In the genomic region with DNA sequence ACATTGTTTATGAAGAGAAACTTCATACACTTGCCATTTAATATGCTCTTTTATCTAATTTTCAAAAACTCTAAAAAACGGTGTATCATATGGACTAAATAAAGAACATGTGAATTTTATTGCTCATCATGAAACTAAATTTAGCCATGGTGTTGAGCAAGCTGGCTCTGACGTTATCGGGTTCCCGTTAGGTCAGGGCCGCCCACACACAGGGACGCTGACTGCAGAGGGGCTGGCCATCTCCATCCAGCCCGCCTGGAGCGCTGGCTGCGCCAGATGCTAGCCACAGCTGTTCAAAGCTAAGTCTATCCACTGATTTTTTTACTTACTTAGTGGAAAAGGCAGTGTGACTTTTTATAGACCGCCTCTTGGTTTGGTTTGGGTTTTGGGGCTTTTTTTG, we compare ENCODE assay signal across 11 cellular contexts. TPM values are rescaled to one million over a fixed set of nuclear protein-coding genes. Genes with fewer than 3 reads are reported as not detected.
A peak's percentile ranks its signal among the peaks of the same experiment; 100 is the strongest.
DNase-seq lines count a peak whose midpoint lies in the region; ATAC-seq, FAIRE-seq and TF ChIP-seq lines count a peak whose summit lies in the region.
"Had no signal": no experiment of that assay in that cellular context is flagged by ENCODE, and none has a peak within 500 bp of the region (broad histone marks: within the 10 kb centered on the region; RNA-seq: fewer than 3 reads in every experiment).

No MANE protein-coding gene starts in this region.

- TF ChIP-seq POLR2A in HepG2 (IDR thresholded peaks at IDR 0.05; ENCODE audit: insufficient read depth in 1 of 2, low read depth in 2 of 2, low read length in 2 of 2) = no peak

- H3K9ac ChIP-seq in liver (ENCODE audit: low read depth in 1 of 2, low read length in 2 of 2) (no peak overlapping the region), HepG2 (ENCODE audit: insufficient read depth, low read depth, low read length) (no peak overlapping the region), mammary epithelial cell (ENCODE audit: insufficient read depth, low read length) (no peak overlapping the region)

- peaks cover 2 to 14% (median 8%) of the 10 kb centered on the region in 4 donors for H3K36me3 ChIP-seq in liver (ENCODE audit: control insufficient read depth in 4 of 4, insufficient read depth in 3 of 4, low read depth in 1 of 4, low read length in 3 of 4)
- H3K36me3 ChIP-seq in HepG2 (replicated peaks in 1 of 2; ENCODE audit: control insufficient read depth in 1 of 2, insufficient read depth in 2 of 2, low read length in 2 of 2) = peaks cover 0 to 3% of the 10 kb centered on the region in 2 experiments; a peak in 2 of 5 replicates
- H3K36me3 ChIP-seq in mammary epithelial cell (ENCODE audit: insufficient read depth, low read length) = peaks cover 5% of the 10 kb centered on the region

- TF ChIP-seq RAD21 in liver (IDR thresholded peaks at IDR 0.05) (no peak), HepG2 (CRISPR knock-in tag; IDR thresholded peaks at IDR 0.05) (no peak)

- dilution Hi-C loops in mammary epithelial cell (cut with HindIII; ENCODE audit: low sequenced_read_pairs) = no loop called here

- in situ Hi-C loops in HepG2 (cut with HindIII; ENCODE audit: extremely low pct_ligation_motif_present, low pct_unique_long_range_greater_than_20kb) = no loop called here
- in situ Hi-C loops in mammary epithelial cell (cut with MboI; ENCODE audit: low sequenced_read_pairs in 2 of 2) = no loop called here

- H3K79me2 ChIP-seq in HepG2 (ENCODE audit: insufficient read depth, low read length) (no peaks in the 10 kb centered on the region), mammary epithelial cell (ENCODE audit: insufficient read depth, low read length) (no peaks in the 10 kb centered on the region)

- H3K27me3 ChIP-seq in liver (ENCODE audit: control insufficient read depth in 4 of 4, insufficient read depth in 4 of 4, low read length in 3 of 4) (no peaks in the 10 kb centered on the region), HepG2 (ENCODE audit: control insufficient read depth in 1 of 2, insufficient read depth in 2 of 2, low read length in 2 of 2) (no peaks in the 10 kb centered on the region), mammary epithelial cell (ENCODE audit: insufficient read depth, low read length) (no peaks in the 10 kb centered on the region)

- H2AFZ ChIP-seq in HepG2 (ENCODE audit: low read length) = no peak overlapping the region
- H2AFZ ChIP-seq in mammary epithelial cell (ENCODE audit: low read depth, low read length) = no peak overlapping the region

- H3K9me3 ChIP-seq in liver (ENCODE audit: control insufficient read depth in 4 of 4, low read length in 3 of 4) (no peaks in the 10 kb centered on the region), HepG2 (ENCODE audit: low read length) (no peaks in the 10 kb centered on the region), mammary epithelial cell (replicated peaks; ENCODE audit: insufficient read depth, low read length) (no peaks in the 10 kb centered on the region)

- CTCF ChIA-PET in HepG2 (lab: Yijun Ruan, JAX; ENCODE audit: low intra/inter-chr PET ratio, low total read pairs) (no interaction called here), mammary epithelial cell (lab: Charles Lee; ENCODE audit: low non-redundant PET) (no interaction called here)

- BruUV-seq in HepG2 (replicated peaks; lab: Mats Ljungman, UMichigan) = no TSS peak
- no TSS peak for BruUV-seq in mammary epithelial cell (replicated peaks; lab: Mats Ljungman, UMichigan)

- TF ChIP-seq EP300 in HepG2 (IDR thresholded peaks at IDR 0.05; ENCODE audit: low read depth in 2 of 2, low read length in 2 of 2) = no peak
- no peak for TF ChIP-seq EP300 in HepG2 (CRISPR knock-in tag; IDR thresholded peaks at IDR 0.05; ENCODE audit: borderline replicate concordance)

- POLR2A ChIA-PET in HepG2 (lab: Yijun Ruan, JAX) = no interaction called here

- H3K4me3 ChIP-seq in liver (ENCODE audit: low read depth in 1 of 3, low read length in 3 of 3) (no peak overlapping the region), HepG2 (replicated peaks in 1 of 3; ENCODE audit: insufficient read depth in 1 of 3, low read depth in 2 of 3, low read length in 3 of 3) (no peak overlapping the region), mammary epithelial cell (replicated peaks in 1 of 3; ENCODE audit: insufficient read depth in 1 of 3, low read depth in 2 of 3, low read length in 3 of 3) (no peak overlapping the region)
- H3K4me3 ChIP-seq: SK-N-MC had no signal

- peak overlapping the region in 1 of 2 donors; percentile 3 for H3K27ac ChIP-seq in liver (ENCODE audit: low read depth in 1 of 2, low read length in 2 of 2)
- H3K27ac ChIP-seq in HepG2 (ENCODE audit: extremely low read length, insufficient read depth, low read length) = no peak overlapping the region
- H3K27ac ChIP-seq in mammary epithelial cell (ENCODE audit: insufficient read depth, low read depth, low read length) = no peak overlapping the region
- H3K27ac ChIP-seq: SK-N-MC had no signal

- H3K4me2 ChIP-seq in HepG2 (ENCODE audit: low read depth, low read length) (no peak overlapping the region), mammary epithelial cell (ENCODE audit: insufficient read depth, low read depth, low read length) (no peak overlapping the region)

- ATAC-seq in HepG2 (no peak), GM19467 (IDR thresholded peaks at IDR 0.05; ENCODE audit: unreplicated experiment) (no peak)

- no peaks in the 10 kb centered on the region for H4K20me1 ChIP-seq in HepG2 (ENCODE audit: insufficient read depth, low read length)
- H4K20me1 ChIP-seq in mammary epithelial cell (ENCODE audit: insufficient read depth, low read length) = no peaks in the 10 kb centered on the region

- WGBS in liver = 51% methylated on average over 10 of the region's 10 CpGs
- 87% methylated on average over 10 of the region's 10 CpGs for WGBS in HepG2 (ENCODE audit: low lambda C conversion rate)
- 35% methylated on average over 10 of the region's 10 CpGs for WGBS in mammary epithelial cell (ENCODE audit: low coverage, missing lambda C conversion rate)

- intact Hi-C loops in HepG2 (cut with micrococcal nuclease; ENCODE audit: unreplicated experiment) (no loop called here), mammary epithelial cell (cut with micrococcal nuclease) (loop anchor here (10.0 kb wide), 1 partner anchor 153 kb away; no protein-coding TSS in a partner anchor)

- TF ChIP-seq CTCF in liver (IDR thresholded peaks at IDR 0.05; ENCODE audit: low read depth, low read length, missing input control) (no peak), HepG2 (CRISPR knock-in tag; IDR thresholded peaks at IDR 0.05) (no peak), mammary epithelial cell (conservative IDR thresholded peaks at IDR 0.05 in 1 of 2, IDR thresholded peaks at IDR 0.05 in 1 of 2; ENCODE audit: extremely low read depth in 1 of 2, insufficient read depth in 1 of 2, low read depth in 1 of 2, low read length in 2 of 2) (no peak)

- DNase-seq in HepG2 (ENCODE audit: low spot score) = no peak
- DNase-seq in mammary epithelial cell = peak; percentile 60
- peak; percentile 41 for DNase-seq in middle frontal gyrus (ENCODE audit: extremely low spot score, low spot score)
- peak; percentile 72 for DNase-seq in ureter (ENCODE audit: low spot score)
- no peak for DNase-seq in activated CD4-positive, CD25-positive, alpha-beta regulatory T cell (lab: John Stamatoyannopoulos, UW)
- no peak for DNase-seq in globus pallidus (ENCODE audit: low spot score)
- DNase-seq: effector memory CD4-positive, alpha-beta T cell; stimulated activated CD4-positive, alpha-beta T cell treated with anti-CD3 and anti-CD28 coated beads, Interleukin-2, amount 100 ng/mL, for 48 hours had no signal

- H3K4me1 ChIP-seq in liver (ENCODE audit: control insufficient read depth in 4 of 4, insufficient read depth in 4 of 4, low read length in 3 of 4) (no peaks in the 10 kb centered on the region), HepG2 (ENCODE audit: insufficient read depth, low read length) (peaks cover 6% of the 10 kb centered on the region), mammary epithelial cell (ENCODE audit: insufficient read depth, low read length) (no peaks in the 10 kb centered on the region)

- FAIRE-seq in HepG2 (lab: Jason Lieb, UNC) = no peak

TF ChIP-seq in liver, 16 proteins besides CTCF, POLR2A, EP300 and RAD21:
- TF ChIP-seq NR2F2 (IDR thresholded peaks at IDR 0.05) (peak; percentile 50), JUND (IDR thresholded peaks at IDR 0.05) (no peak), RXRA (IDR thresholded peaks at IDR 0.05) (peak; percentile 24 to 50), EGR1 (IDR thresholded peaks at IDR 0.05; ENCODE audit: low read depth in 2 of 2) (peak in 1 of 2 donors; percentile 61)

RNA-seq across cellular contexts. Expression of a gene that starts 36.5 kb away (rescaled TPM):
- total RNA-seq in liver = 100 to 1,000 TPM; 112 to 201 TPM
- polyA plus RNA-seq in liver = 10 to 100 TPM; 50.3 to 53.3 TPM
- 239 and 386 TPM in 2 replicates for total RNA-seq in HepG2 (2016; rRNA removed; fragmentation: Illumina TruSeq; extraction: Trizol)
- total RNA-seq in HepG2 (2016; cell fraction: cytosol; rRNA removed; fragmentation: Illumina TruSeq; extraction: Trizol; ENCODE audit: low read depth) = 33.0 and 38.5 TPM in 2 replicates
- 231 and 328 TPM in 2 replicates for total RNA-seq in HepG2 (2016; cell fraction: insoluble cytoplasmic fraction; rRNA removed; fragmentation: Illumina TruSeq; extraction: Trizol)
- 57.3 and 69.8 TPM in 2 replicates for total RNA-seq in HepG2 (2016; cell fraction: membrane; rRNA removed; fragmentation: Illumina TruSeq; extraction: Trizol)
- 296 and 345 TPM in 2 replicates for total RNA-seq in HepG2 (2016; cell fraction: nucleus; rRNA removed; fragmentation: Illumina TruSeq; extraction: Trizol)
- 74.4 and 102 TPM in 2 replicates for polyA plus RNA-seq in HepG2 (2011; rRNA removed)
- polyA plus RNA-seq in HepG2 (2011; cell fraction: cytosol; rRNA removed) = 102 and 115 TPM in 2 replicates
- 192 and 221 TPM in 2 replicates for polyA plus RNA-seq in HepG2 (2011; cell fraction: nucleus; rRNA removed)
- 126 and 135 TPM in 2 replicates for polyA plus RNA-seq in HepG2 (2012)
- polyA plus RNA-seq in HepG2 (2016; cell fraction: cytosol; fragmentation: Illumina TruSeq; extraction: Trizol; ENCODE audit: low read depth) = 11.1 and 13.5 TPM in 2 replicates
- polyA plus RNA-seq in HepG2 (2016; cell fraction: insoluble cytoplasmic fraction; fragmentation: Illumina TruSeq; extraction: Trizol; ENCODE audit: low read depth) = 132 and 159 TPM in 2 replicates
- 18.9 and 22.7 TPM in 2 replicates for polyA plus RNA-seq in HepG2 (2016; cell fraction: membrane; fragmentation: Illumina TruSeq; extraction: Trizol; ENCODE audit: low read depth)
- polyA plus RNA-seq in HepG2 (2016; cell fraction: nucleus; fragmentation: Illumina TruSeq; extraction: Trizol; ENCODE audit: insufficient read depth, low read depth) = 236 and 267 TPM in 2 replicates
- polyA minus RNA-seq in HepG2 (2011; rRNA and poly(A)+ RNA removed; ENCODE audit: low replicate concordance) = 411 and 518 TPM in 2 replicates
- 317 and 327 TPM in 2 replicates for polyA minus RNA-seq in HepG2 (2011; cell fraction: cytosol; rRNA and poly(A)+ RNA removed)
- 190 and 258 TPM in 2 replicates for polyA minus RNA-seq in HepG2 (2011; cell fraction: nucleus; rRNA and poly(A)+ RNA removed)
- total RNA-seq in mammary epithelial cell = 100 to 1,000 TPM; 557 to 626 TPM
- polyA plus RNA-seq in mammary epithelial cell = 144 TPM
- polyA minus RNA-seq in mammary epithelial cell = 733 TPM
- total RNA-seq in ureter = 467 TPM

Comparison
In these comparisons a context has a peak if more than half of its experiments do, and no peak if none do; other contexts are left out.
1. DNase-seq: peak in mammary epithelial cell (single experiment), middle frontal gyrus (single experiment) and ureter (single experiment); none in HepG2 (single experiment), activated CD4-positive, CD25-positive, alpha-beta regulatory T cell (0 of 4) and globus pallidus (single experiment).